ENCODE assay signal across 23 cellular contexts in genomic region chr3:40211579-40211978, GRCh38.
DNase-seq lines count a peak whose midpoint lies in the region; ATAC-seq, FAIRE-seq and TF ChIP-seq lines count a peak whose summit lies in the region.
"Had no signal": no experiment of that assay in that cellular context is flagged by ENCODE, and none has a peak within 500 bp of the region (broad histone marks: within the 10 kb centered on the region; RNA-seq: fewer than 3 reads in every experiment).

No MANE protein-coding gene starts in this region.

- intact Hi-C loops in cardiac septum (cut with DNase I), result no loop called here

- H3K14ac ChIP-seq in H1 (ENCODE audit: insufficient read length), result peak overlapping the region; percentile 43

- H3K79me1 ChIP-seq in H1 (ENCODE audit: low read depth, low read length), result no peaks in the 10 kb centered on the region

- H3K18ac ChIP-seq in H1 (ENCODE audit: extremely low read depth, low read length), result no peak overlapping the region

- POLR2A ChIA-PET in SK-N-SH (lab: Yijun Ruan, JAX) (no interaction called here), H1 (lab: Charles Lee; ENCODE audit: partially characterized antibody) (no interaction called here)

- H3K4ac ChIP-seq in H1 (replicated peaks; ENCODE audit: insufficient read length, low read depth, low read length), result no peak overlapping the region

- no peak overlapping the region for H4K8ac ChIP-seq in H1 (ENCODE audit: extremely low read depth, insufficient read depth, low read length)

- H3K36me3 Mint-ChIP-seq in osteocyte (ENCODE audit: unreplicated experiment), result no peaks in the 10 kb centered on the region
- no peaks in the 10 kb centered on the region for H3K36me3 Mint-ChIP-seq in stimulated activated naive B cell treated with anti-CD40 and anti-IgM and Interleukin-4, amounts not matched to agents 10 μg/mL and 1 μg/mL and 100 μg/mL, for 72 hours

- no peak overlapping the region for H3K27ac Mint-ChIP-seq in osteocyte (ENCODE audit: unreplicated experiment)
- H3K27ac Mint-ChIP-seq in stimulated activated naive B cell treated with anti-CD40 and anti-IgM and Interleukin-4, amounts not matched to agents 10 μg/mL and 1 μg/mL and 100 μg/mL, for 72 hours, result no peak overlapping the region
- H3K27ac Mint-ChIP-seq: activated T-helper 2 cell treated with anti-CD3 and anti-CD28 coated beads, Interferon-gamma antibody, Interleukin-2, Interleukin-4, amounts not matched to agents 10 μg/mL and 5 μg/mL and 100 μg/mL, durations not matched to agents 14 hours and 24 hours and 36 hours had no signal

- H3K56ac ChIP-seq in H1 (replicated peaks; ENCODE audit: insufficient read length, low read depth, low read length), result no peak overlapping the region

- H3K23me2 ChIP-seq in H1 (ENCODE audit: low read depth, low read length), result no peaks in the 10 kb centered on the region

- no peak overlapping the region for H2BK120ac ChIP-seq in H1 (replicated peaks; ENCODE audit: low read depth, low read length)

- no peak overlapping the region for H3K23ac ChIP-seq in H1 (ENCODE audit: insufficient read length)

- TF ChIP-seq RAD21 in SK-N-SH (IDR thresholded peaks at IDR 0.05; ENCODE audit: low read length) (no peak), H1 (IDR thresholded peaks at IDR 0.05 in 1 of 2, conservative IDR thresholded peaks at IDR 0.05 in 1 of 2; ENCODE audit: low read depth in 2 of 2, low read length in 2 of 2) (no peak)

- DNase-seq in GM23248, result peak; percentile 51
- no peak for DNase-seq in SK-N-SH
- DNase-seq in H1 (ENCODE audit: low read depth in 1 of 2, low spot score in 2 of 2), result no peak
- peak; percentile 21 for DNase-seq in lung (ENCODE audit: low spot score)
- no peak for DNase-seq in cardiac septum (ENCODE audit: low spot score)
- DNase-seq in osteocyte (ENCODE audit: extremely low spot score, unreplicated experiment), result no peak
- no peak for DNase-seq in right atrium auricular region (ENCODE audit: low spot score)
- no peak for DNase-seq in stimulated activated naive B cell treated with anti-CD40 and anti-IgM and Interleukin-4, amounts not matched to agents 10 μg/mL and 1 μg/mL and 100 μg/mL, for 72 hours
- DNase-seq: AML-193; amniotic stem cell; colonic mucosa; glutamatergic neuron; HCEC 1CT; NCI-H1092 treated with DMSO at 0.1 percent for 48 hours; NCI-H748 treated with DMSO at 0.1 percent for 48 hours; OCI-M1; sigmoid colon; stimulated activated CD4-positive, alpha-beta T cell treated with anti-CD3 and anti-CD28 coated beads, Interleukin-1b, Interleukin-23, amount 100 ng/mL, for 48 hours had no signal

- H3K27me3 Mint-ChIP-seq in osteocyte (ENCODE audit: unreplicated experiment), result peaks cover 11% of the 10 kb centered on the region
- H3K27me3 Mint-ChIP-seq in stimulated activated naive B cell treated with anti-CD40 and anti-IgM and Interleukin-4, amounts not matched to agents 10 μg/mL and 1 μg/mL and 100 μg/mL, for 72 hours, result no peaks in the 10 kb centered on the region

- no peak overlapping the region for H4K91ac ChIP-seq in H1 (replicated peaks; ENCODE audit: insufficient read length, low read length)

- H3K9me3 ChIP-seq in GM23248 (ENCODE audit: low read depth) (no peaks in the 10 kb centered on the region), SK-N-SH (no peaks in the 10 kb centered on the region), H1 (ENCODE audit: insufficient read depth in 2 of 2, low read depth in 1 of 2, low read length in 1 of 2) (no peaks in the 10 kb centered on the region), lung (ENCODE audit: control insufficient read depth in 2 of 2, insufficient read depth in 1 of 2, low read length in 1 of 2) (no peaks in the 10 kb centered on the region), right atrium auricular region (no peaks in the 10 kb centered on the region)
- H3K9me3 ChIP-seq: colonic mucosa, sigmoid colon, vagina had no signal

- in situ Hi-C loops in GM23248 (cut with MboI), result no loop called here

- H3K9me2 ChIP-seq in GM23248 (ENCODE audit: insufficient read depth) (no peaks in the 10 kb centered on the region), SK-N-SH (no peaks in the 10 kb centered on the region)

- 50 to 51% methylated on average over 4 of the region's 4 CpGs for WGBS in GM23248 (ENCODE audit: low coverage in 1 of 2, low lambda C conversion rate in 2 of 2, missing lambda C conversion rate in 2 of 2), 2 experiments
- 48% methylated on average over 4 of the region's 4 CpGs for WGBS in SK-N-SH (ENCODE audit: low lambda C conversion rate)
- 83% methylated on average over 4 of the region's 4 CpGs; no CpG with 5 or more reads in 1 of the 2 experiments for WGBS in H1 (ENCODE audit: extremely low coverage in 1 of 2, insufficient coverage in 1 of 2, insufficient read length in 1 of 2, insufficient replicate concordance in 2 of 2, low coverage in 1 of 2, low lambda C conversion rate in 2 of 2, missing lambda C conversion rate in 1 of 2), 2 experiments
- 91 to 92% methylated on average over 4 of the region's 4 CpGs for WGBS in lung, 2 donors

- H2AK5ac ChIP-seq in H1 (ENCODE audit: low read depth, low read length), result no peak overlapping the region

- H3K27me3 ChIP-seq in GM23248 (replicated peaks; ENCODE audit: insufficient read depth) (no peaks in the 10 kb centered on the region), SK-N-SH (ENCODE audit: insufficient read depth) (no peaks in the 10 kb centered on the region), H1 (replicated peaks in 1 of 4; ENCODE audit: control insufficient read depth in 3 of 4, extremely low read depth in 1 of 4, insufficient read depth in 3 of 4, low read length in 3 of 4) (no peaks in the 10 kb centered on the region; a peak in 1 of 7 replicates), lung (ENCODE audit: control insufficient read depth, insufficient read depth) (no peaks in the 10 kb centered on the region), right atrium auricular region (no peaks in the 10 kb centered on the region)
- H3K27me3 ChIP-seq: colonic mucosa, sigmoid colon, vagina had no signal

- H3K27ac ChIP-seq in GM23248, result no peak overlapping the region
- no peak overlapping the region for H3K27ac ChIP-seq in SK-N-SH (ENCODE audit: low read depth in 2 of 2, low read length in 1 of 2)
- H3K27ac ChIP-seq in H1 (ENCODE audit: low read depth, low read length), result no peak overlapping the region
- H3K27ac ChIP-seq in lung (ENCODE audit: low read depth in 1 of 2, low read length in 1 of 2), result no peak overlapping the region
- H3K27ac ChIP-seq in right atrium auricular region, result no peak overlapping the region
- H3K27ac ChIP-seq: colonic mucosa, KMS-11, sigmoid colon, vagina had no signal

- TF ChIP-seq EP300 in SK-N-SH (IDR thresholded peaks at IDR 0.05; ENCODE audit: borderline replicate concordance in 1 of 2, low read depth in 1 of 2, low read length in 1 of 2) (no peak), H1 (IDR thresholded peaks at IDR 0.05; ENCODE audit: borderline replicate concordance in 1 of 2, low read depth in 2 of 2, low read length in 2 of 2) (no peak)

- H3F3A ChIP-seq in GM23248 (ENCODE audit: insufficient read depth), result no peaks in the 10 kb centered on the region
- H3F3A ChIP-seq in SK-N-SH (replicated peaks; ENCODE audit: insufficient read depth), result no peaks in the 10 kb centered on the region

- H3K9ac ChIP-seq in GM23248 (no peak overlapping the region), SK-N-SH (no peak overlapping the region), H1 (replicated peaks in 1 of 4; ENCODE audit: extremely low read depth in 1 of 4, low read depth in 3 of 4, low read length in 3 of 4) (no peak overlapping the region)
- H3K9ac ChIP-seq: KMS-11 had no signal

- H2AFZ ChIP-seq in GM23248, result no peak overlapping the region
- no peak overlapping the region for H2AFZ ChIP-seq in SK-N-SH (ENCODE audit: low read depth)
- no peak overlapping the region for H2AFZ ChIP-seq in H1 (ENCODE audit: low read length)

- CTCF ChIA-PET in SK-N-SH (lab: Yijun Ruan, JAX), result no interaction called here
- CTCF ChIA-PET in H1 (lab: Charles Lee; ENCODE audit: partially characterized antibody), result interaction anchor here (1.4 to 1.6 kb wide), 3 partner anchors 11 to 32 kb away, joined by 3 to 4 read pairs (median 3); no protein-coding TSS in a partner anchor

- H2BK5ac ChIP-seq in H1 (ENCODE audit: low read depth, low read length), result no peak overlapping the region

- no peak for TF ChIP-seq POLR2A in H1 (IDR thresholded peaks at IDR 0.05; ENCODE audit: control extremely low read depth in 1 of 2, low read depth in 2 of 2, low read length in 2 of 2)

- H3K4me3 Mint-ChIP-seq in osteocyte (ENCODE audit: unreplicated experiment), result no peak overlapping the region
- no peak overlapping the region for H3K4me3 Mint-ChIP-seq in stimulated activated naive B cell treated with anti-CD40 and anti-IgM and Interleukin-4, amounts not matched to agents 10 μg/mL and 1 μg/mL and 100 μg/mL, for 72 hours

- H4K20me1 ChIP-seq in GM23248 (ENCODE audit: insufficient read depth) (no peaks in the 10 kb centered on the region), SK-N-SH (ENCODE audit: insufficient read depth) (no peaks in the 10 kb centered on the region), H1 (replicated peaks in 1 of 2; ENCODE audit: control insufficient read depth in 1 of 2, insufficient read depth in 2 of 2, low read length in 2 of 2) (no peaks in the 10 kb centered on the region)

- H2BK15ac ChIP-seq in H1 (ENCODE audit: low read length), result no peak overlapping the region

- H3K4me2 ChIP-seq in GM23248 (ENCODE audit: unreplicated experiment) (no peak overlapping the region), SK-N-SH (no peak overlapping the region), H1 (ENCODE audit: insufficient read depth in 1 of 2, low read depth in 2 of 2, low read length in 2 of 2) (no peak overlapping the region)
- H3K4me2 ChIP-seq: KMS-11 had no signal

- no peaks in the 10 kb centered on the region for H3K36me3 ChIP-seq in GM23248 (ENCODE audit: low read depth)
- no peaks in the 10 kb centered on the region for H3K36me3 ChIP-seq in SK-N-SH (replicated peaks in 1 of 2; ENCODE audit: control insufficient read depth in 1 of 2, insufficient read depth in 2 of 2, low read length in 1 of 2)
- H3K36me3 ChIP-seq in H1 (ENCODE audit: control insufficient read depth in 2 of 4, insufficient read depth in 4 of 4, low read length in 3 of 4), result no peaks in the 10 kb centered on the region
- H3K36me3 ChIP-seq in lung (ENCODE audit: control insufficient read depth in 2 of 2, insufficient read depth in 2 of 2, low read length in 2 of 2), result no peaks in the 10 kb centered on the region
- H3K36me3 ChIP-seq in right atrium auricular region, result no peaks in the 10 kb centered on the region
- H3K36me3 ChIP-seq: colonic mucosa, sigmoid colon, vagina had no signal

- no peak overlapping the region for H2BK20ac ChIP-seq in H1 (ENCODE audit: low read length)

- no peak overlapping the region for H2BK12ac ChIP-seq in H1 (ENCODE audit: low read depth, low read length)

- H3K4me1 Mint-ChIP-seq in osteocyte (ENCODE audit: unreplicated experiment), result no peaks in the 10 kb centered on the region
- no peaks in the 10 kb centered on the region for H3K4me1 Mint-ChIP-seq in stimulated activated naive B cell treated with anti-CD40 and anti-IgM and Interleukin-4, amounts not matched to agents 10 μg/mL and 1 μg/mL and 100 μg/mL, for 72 hours

- no peak overlapping the region for H3K4me3 ChIP-seq in GM23248
- no peak overlapping the region for H3K4me3 ChIP-seq in SK-N-SH (ENCODE audit: low read depth in 2 of 2, low read length in 1 of 2)
- H3K4me3 ChIP-seq in H1 (ENCODE audit: extremely low read depth in 1 of 4, insufficient read depth in 2 of 4, low read depth in 3 of 4, low read length in 4 of 4), result no peak overlapping the region
- H3K4me3 ChIP-seq in lung, result no peak overlapping the region
- no peak overlapping the region for H3K4me3 ChIP-seq in right atrium auricular region
- H3K4me3 ChIP-seq: colonic mucosa, sigmoid colon, vagina had no signal

- H3K79me2 ChIP-seq in GM23248 (ENCODE audit: insufficient read depth), result no peaks in the 10 kb centered on the region
- H3K79me2 ChIP-seq in SK-N-SH (ENCODE audit: insufficient read depth), result no peaks in the 10 kb centered on the region
- no peaks in the 10 kb centered on the region for H3K79me2 ChIP-seq in H1 (ENCODE audit: control insufficient read depth in 1 of 2, insufficient read depth in 2 of 2, low read length in 2 of 2)

- H3K4me1 ChIP-seq in GM23248 (ENCODE audit: insufficient read depth) (no peaks in the 10 kb centered on the region), SK-N-SH (ENCODE audit: control insufficient read depth in 1 of 2, insufficient read depth in 2 of 2, low read depth in 1 of 2, low read length in 1 of 2) (no peaks in the 10 kb centered on the region), H1 (replicated peaks in 1 of 4; ENCODE audit: control insufficient read depth in 3 of 4, insufficient read depth in 4 of 4, low read length in 3 of 4) (no peaks in the 10 kb centered on the region), lung (ENCODE audit: control insufficient read depth in 2 of 2, insufficient read depth in 2 of 2, low read length in 2 of 2) (no peaks in the 10 kb centered on the region), right atrium auricular region (no peaks in the 10 kb centered on the region)
- H3K4me1 ChIP-seq: colonic mucosa, sigmoid colon, vagina had no signal

- TF ChIP-seq CTCF in SK-N-SH (IDR thresholded peaks at IDR 0.05) (no peak), H1 (IDR thresholded peaks at IDR 0.05; ENCODE audit: control extremely low read depth in 1 of 3, insufficient read depth in 1 of 3, low read depth in 1 of 3, low read length in 3 of 3) (no peak), lung (IDR thresholded peaks at IDR 0.05; ENCODE audit: control extremely low read depth, extremely low read depth) (no peak), osteocyte (IDR thresholded peaks at IDR 0.05) (no peak), right atrium auricular region (IDR thresholded peaks at IDR 0.05) (no peak)

- no peaks in the 10 kb centered on the region for H3K9me3 Mint-ChIP-seq in osteocyte (ENCODE audit: unreplicated experiment)
- no peaks in the 10 kb centered on the region for H3K9me3 Mint-ChIP-seq in stimulated activated naive B cell treated with anti-CD40 and anti-IgM and Interleukin-4, amounts not matched to agents 10 μg/mL and 1 μg/mL and 100 μg/mL, for 72 hours
- H3K9me3 Mint-ChIP-seq: activated T-helper 2 cell treated with anti-CD3 and anti-CD28 coated beads, Interferon-gamma antibody, Interleukin-2, Interleukin-4, amounts not matched to agents 10 μg/mL and 5 μg/mL and 100 μg/mL, durations not matched to agents 14 hours and 24 hours and 36 hours had no signal

- FAIRE-seq in H1 (lab: Jason Lieb, UNC), result no peak
- FAIRE-seq: GM19239 had no signal

- ATAC-seq in lung (ENCODE audit: insufficient read depth, low FRiP score), result no peak
- ATAC-seq in stimulated activated naive B cell treated with anti-CD40 and anti-IgM and Interleukin-4, amounts not matched to agents 10 μg/mL and 1 μg/mL and 100 μg/mL, for 72 hours (replicated peaks), result no peak
- ATAC-seq: activated CD4-positive, CD25-positive, alpha-beta regulatory T cell treated with anti-CD3 and anti-CD28 coated beads, Interleukin-2, amount 50 U/mL, for 24 hours had no signal

- H4K5ac ChIP-seq in H1 (ENCODE audit: insufficient read length, low read depth, low read length), result no peak overlapping the region

Comparison
In these comparisons a context has a peak if more than half of its experiments do, and no peak if none do; other contexts are left out.
1. DNase-seq: peak in GM23248 (single experiment) and lung (single experiment); none in SK-N-SH (single experiment), H1 (0 of 2), cardiac septum (single experiment), osteocyte (single experiment), right atrium auricular region (single experiment) and stimulated activated naive B cell treated with anti-CD40 and anti-IgM and Interleukin-4, amounts not matched to agents 10 μg/mL and 1 μg/mL and 100 μg/mL, for 72 hours (single experiment).